In the genomic region with DNA sequence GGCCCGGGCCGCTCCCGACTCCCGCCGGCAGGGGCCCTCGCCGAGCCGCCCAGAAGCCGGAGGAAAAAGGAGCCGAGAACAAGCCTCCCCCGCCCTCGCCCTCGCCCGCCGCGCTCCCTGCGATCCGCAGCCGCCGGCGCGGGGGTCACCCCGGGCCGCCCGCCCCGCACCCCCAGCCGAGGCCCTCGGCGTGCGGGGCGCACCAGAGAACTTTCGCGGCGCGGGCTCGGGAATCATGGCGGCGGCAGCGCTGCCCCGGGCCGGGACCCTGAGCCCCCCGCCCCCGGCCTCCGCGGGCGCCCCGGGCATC, we compare ENCODE assay signal across 8 cellular contexts.
DNase-seq lines count a peak whose midpoint lies in the region; TF ChIP-seq lines count a peak whose summit lies in the region.

No MANE protein-coding gene starts in this region.

- in situ Hi-C loops in HAP-1 (cut with MboI; ENCODE audit: low sequenced_read_pairs): no loop called here
- in situ Hi-C loops in T47D (cut with HindIII; ENCODE audit: low pct_unique_long_range_greater_than_20kb, low sequenced_read_pairs): no loop called here

- H3K4me3 ChIP-seq in GM08714 (ENCODE audit: low read length) (peak overlapping the region; percentile 58), HAP-1 (peak overlapping the region; percentile 7; the same call in 1 of the 2 replicates), WERI-Rb-1 (ENCODE audit: low read depth, low read length) (peak overlapping the region; percentile 33)

- H3K36me3 ChIP-seq in HAP-1 (replicated peaks) (peaks cover 15% of the 10 kb centered on the region), WERI-Rb-1 (peaks cover 3% of the 10 kb centered on the region)

- H3K4me1 ChIP-seq in HAP-1: 0 out of 2 replicates have a peak, but pooled peaks cover 4% of the 10 kb centered on the region

- H3K9me3 ChIP-seq in HAP-1 (no peaks in the 10 kb centered on the region), WERI-Rb-1 (ENCODE audit: severe bottlenecking) (no peaks in the 10 kb centered on the region)

- peak; percentile 50 to 79 for DNase-seq in HAP-1 (ENCODE audit: low spot score in 2 of 2)
- DNase-seq in NAMALWA (ENCODE audit: low spot score): peak; percentile 72
- peak; percentile 73 for DNase-seq in WERI-Rb-1
- DNase-seq in T47D (ENCODE audit: low read depth in 1 of 2, low spot score in 1 of 2): peak; percentile 78 to 92
- peak; percentile 80 for DNase-seq in islet precursor cell
- peak; percentile 48 to 54 for DNase-seq in stimulated activated CD4-positive, alpha-beta T cell treated with anti-CD3 and anti-CD28 coated beads, Interleukin-1b, Interleukin-23, amount 100 ng/mL, for 1 hour (ENCODE audit: low read depth in 2 of 2)
- DNase-seq in NCI-H1048 (lab: John Stamatoyannopoulos, UW): no peak

- TF ChIP-seq CTCF in WERI-Rb-1 (IDR thresholded peaks at IDR 0.05; ENCODE audit: low read depth, low read length): peak; percentile 54

- H3K27me3 ChIP-seq in HAP-1 (ENCODE audit: low read depth): no peaks in the 10 kb centered on the region
- H3K27me3 ChIP-seq in WERI-Rb-1 (ENCODE audit: insufficient read depth, low read depth, severe bottlenecking): no peaks in the 10 kb centered on the region

- H3K27ac ChIP-seq in WERI-Rb-1: peak overlapping the region; percentile 22; the same call in 1 of the 2 replicates

Comparison
In these comparisons a context has a peak if more than half of its experiments do, and no peak if none do; other contexts are left out.
1. H3K4me3 ChIP-seq: peak in every context shown above with its lines; median percentile 58 in GM08714; 33 in WERI-Rb-1; 7 in HAP-1.